In genomic region chr18:41917199-41917598, GRCh38 we compare ENCODE assay signal across 26 cellular contexts.
"Had no signal": no experiment of that assay in that cellular context is flagged by ENCODE, and none has a peak within 500 bp of the region (broad histone marks: within the 10 kb centered on the region; RNA-seq: fewer than 3 reads in every experiment).

No MANE protein-coding gene starts in this region.

- H3K36me3 ChIP-seq: gastrocnemius medialis, heart left ventricle, left lung, neural progenitor cell, right lobe of liver, tibial artery had no signal

- H3K27ac Mint-ChIP-seq: effector memory CD8-positive, alpha-beta T cell; mesothelial cell of epicardium; naive B cell; nephron; neural progenitor cell; progenitor cell of endocrine pancreas; stimulated activated memory B cell treated with anti-CD40 and anti-IgM and Interleukin-4, amounts not matched to agents 10 μg/mL and 1 μg/mL and 100 μg/mL, for 72 hours; type B pancreatic cell had no signal

- DNase-seq: cortex of kidney; effector memory CD8-positive, alpha-beta T cell; gastrocnemius medialis; heart left ventricle; left cardiac atrium; left lung; mesenchymal stem cell; mucosa of descending colon; naive B cell; right lobe of liver; stimulated activated CD4-positive, alpha-beta T cell treated with anti-CD3 and anti-CD28 coated beads, Interleukin-12 subunit alpha, Interleukin-12 subunit beta, amount 100 ng/mL, for 4 hours; stimulated activated CD4-positive, alpha-beta T cell treated with anti-CD3 and anti-CD28 coated beads, Interleukin-2, amount 100 ng/mL, for 24 hours; stimulated activated CD4-positive, alpha-beta T cell treated with anti-CD3 and anti-CD28 coated beads, Interleukin-4, amount 100 ng/mL, for 24 hours; stimulated activated naive CD8-positive, alpha-beta T cell treated with anti-CD3 and anti-CD28 coated beads, Interleukin-15, Interleukin-2, amounts not matched to agents 100 U/mL and 50 U/mL, for 24 hours; substantia nigra; testis; tibial artery had no signal

- H3K4me3 ChIP-seq: gastrocnemius medialis, heart left ventricle, hepatocyte, left lung, mucosa of descending colon, neural progenitor cell, right lobe of liver, smooth muscle cell, testis, tibial artery had no signal

- H3K4me2 ChIP-seq: hepatocyte, neural progenitor cell, smooth muscle cell had no signal

- H2AFZ ChIP-seq: hepatocyte, neural progenitor cell, parathyroid adenoma had no signal

- H3K4me1 Mint-ChIP-seq: naive B cell; nephron; stimulated activated memory B cell treated with anti-CD40 and anti-IgM and Interleukin-4, amounts not matched to agents 10 μg/mL and 1 μg/mL and 100 μg/mL, for 72 hours had no signal

- H3K4me1 ChIP-seq: gastrocnemius medialis, heart left ventricle, left lung, parathyroid adenoma, right lobe of liver, testis, tibial artery had no signal

- ATAC-seq: effector memory CD8-positive, alpha-beta T cell; gastrocnemius medialis; heart left ventricle; left cardiac atrium; left lung; mucosa of descending colon; right lobe of liver; stimulated activated memory B cell treated with anti-CD40 and anti-IgM and Interleukin-4, amounts not matched to agents 10 μg/mL and 1 μg/mL and 100 μg/mL, for 72 hours; stimulated activated naive CD8-positive, alpha-beta T cell treated with anti-CD3 and anti-CD28 coated beads, Interleukin-15, Interleukin-2, amounts not matched to agents 100 U/mL and 50 U/mL, for 24 hours had no signal

- H3K27me3 ChIP-seq: gastrocnemius medialis, hepatocyte, left lung, neural progenitor cell, right lobe of liver, testis, tibial artery had no signal

- H3K27me3 Mint-ChIP-seq: progenitor cell of endocrine pancreas, type B pancreatic cell had no signal

- H3K79me2 ChIP-seq: hepatocyte, parathyroid adenoma had no signal

- H3K27ac ChIP-seq: gastrocnemius medialis, heart left ventricle, hepatocyte, left lung, neural progenitor cell, parathyroid adenoma, right lobe of liver, testis, tibial artery had no signal

- H3K4me3 Mint-ChIP-seq: effector memory CD8-positive, alpha-beta T cell; mesothelial cell of epicardium; naive B cell; nephron; neural progenitor cell; stimulated activated memory B cell treated with anti-CD40 and anti-IgM and Interleukin-4, amounts not matched to agents 10 μg/mL and 1 μg/mL and 100 μg/mL, for 72 hours; type B pancreatic cell had no signal

- H3K9me3 Mint-ChIP-seq: effector memory CD8-positive, alpha-beta T cell; mesothelial cell of epicardium; naive B cell; nephron; neural progenitor cell; stimulated activated memory B cell treated with anti-CD40 and anti-IgM and Interleukin-4, amounts not matched to agents 10 μg/mL and 1 μg/mL and 100 μg/mL, for 72 hours; type B pancreatic cell had no signal

- H3K36me3 Mint-ChIP-seq: mesothelial cell of epicardium; naive B cell; neural progenitor cell; stimulated activated memory B cell treated with anti-CD40 and anti-IgM and Interleukin-4, amounts not matched to agents 10 μg/mL and 1 μg/mL and 100 μg/mL, for 72 hours; type B pancreatic cell had no signal
